ENCODE assay signal across 23 cellular contexts in the genomic region with DNA sequence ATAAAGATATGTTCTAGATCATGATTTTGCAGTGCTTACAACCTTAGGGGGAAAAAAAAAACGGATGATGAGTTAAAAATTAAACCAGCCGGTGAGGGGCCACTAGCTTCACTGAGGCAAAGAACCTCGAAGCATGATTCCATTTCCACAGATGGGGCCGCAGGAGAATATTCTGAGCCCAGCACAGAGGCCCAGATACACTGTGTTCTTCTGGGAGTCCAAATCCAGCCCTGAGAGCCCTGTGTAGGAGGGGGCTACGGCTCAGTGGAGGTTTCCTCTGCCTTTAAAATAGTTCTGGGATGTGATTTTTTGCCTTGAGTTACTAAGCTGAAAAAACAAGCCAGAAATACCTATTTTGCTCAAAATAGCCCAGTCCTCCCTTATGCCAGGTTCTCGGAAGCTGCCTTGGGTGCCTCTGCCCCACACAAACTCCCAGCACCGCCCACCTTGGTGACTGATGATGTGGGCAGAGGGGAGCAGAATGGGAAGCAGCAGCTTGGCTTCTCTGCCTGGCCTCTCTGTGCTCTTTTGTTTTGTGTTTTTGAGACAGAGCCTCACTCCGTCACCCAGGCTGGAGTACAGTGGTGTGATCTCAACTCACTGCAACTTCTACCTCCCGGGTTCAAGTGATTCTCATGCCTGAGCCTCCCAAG.
DNase-seq lines count a peak whose midpoint lies in the region; ATAC-seq, FAIRE-seq and TF ChIP-seq lines count a peak whose summit lies in the region.
"Had no signal": no experiment of that assay in that cellular context is flagged by ENCODE, and none has a peak within 500 bp of the region (broad histone marks: within the 10 kb centered on the region; RNA-seq: fewer than 3 reads in every experiment).

No MANE protein-coding gene starts in this region.

- H3K36me3 ChIP-seq in HEK293 (ENCODE audit: control insufficient read depth in 2 of 2, insufficient read depth in 1 of 2, low read length in 2 of 2): no peaks in the 10 kb centered on the region
- H3K36me3 ChIP-seq: BE2C; BLaER1 treated with 17β-estradiol and CSF1 and Interleukin-3, amounts not matched to agents 10 nM and 100 nM had no signal

- H3K4me3 ChIP-seq in HEK293 (ENCODE audit: low read depth, low read length): no peak overlapping the region
- H3K4me3 ChIP-seq: BLaER1 treated with 17β-estradiol and CSF1 and Interleukin-3, amounts not matched to agents 10 nM and 100 nM; GM23248 had no signal

- no peak for ATAC-seq in activated CD8-positive, alpha-beta memory T cell treated with anti-CD3 and anti-CD28 coated beads, Interleukin-2, amount 10 ng/mL, durations not matched to agents 7 days and 5 days
- ATAC-seq: CD8-positive, alpha-beta T cell; HCT116 had no signal

- H3K4me1 ChIP-seq in HEK293 (ENCODE audit: control insufficient read depth, insufficient read depth, low read length): no peaks in the 10 kb centered on the region
- H3K4me1 ChIP-seq: BE2C, Caco-2 had no signal

- CTCF ChIA-PET in activated CD8-positive, alpha-beta memory T cell treated with anti-CD3 and anti-CD28 coated beads, Interleukin-2, amount 10 ng/mL, durations not matched to agents 7 days and 5 days (lab: Charles Lee): interaction anchor here (0.6 kb wide), 1 partner anchor 85 kb away, joined by 3 read pairs; no protein-coding TSS in a partner anchor
- CTCF ChIA-PET in HEK293 (lab: Yijun Ruan, JAX): no interaction called here

- no peaks in the 10 kb centered on the region for H3K27me3 Mint-ChIP-seq in activated CD8-positive, alpha-beta memory T cell treated with anti-CD3 and anti-CD28 coated beads, Interleukin-2, amount 10 ng/mL, durations not matched to agents 7 days and 5 days

- H3K4me1 Mint-ChIP-seq in activated CD8-positive, alpha-beta memory T cell treated with anti-CD3 and anti-CD28 coated beads, Interleukin-2, amount 10 ng/mL, durations not matched to agents 7 days and 5 days: peaks cover 3% of the 10 kb centered on the region

- H3K9me3 Mint-ChIP-seq in activated CD8-positive, alpha-beta memory T cell treated with anti-CD3 and anti-CD28 coated beads, Interleukin-2, amount 10 ng/mL, durations not matched to agents 7 days and 5 days (ENCODE audit: low read depth): no peaks in the 10 kb centered on the region
- H3K9me3 Mint-ChIP-seq: CD8-positive, alpha-beta T cell; H9; HFFc6 had no signal

- no peak for FAIRE-seq in GM12892 (lab: Jason Lieb, UNC)
- FAIRE-seq: A204.1, G401.6, GM19239 had no signal

- POLR2A ChIA-PET in HEK293 (lab: Yijun Ruan, JAX): no interaction called here

- H3K9me3 ChIP-seq in HEK293 (ENCODE audit: control insufficient read depth, insufficient read depth, low read depth, low read length): no peaks in the 10 kb centered on the region
- H3K9me3 ChIP-seq: BE2C, Caco-2 had no signal

- H3K27ac ChIP-seq in HEK293 (ENCODE audit: extremely low read depth, low read depth, low read length): no peak overlapping the region
- H3K27ac ChIP-seq: 22Rv1; BLaER1 treated with 17β-estradiol and CSF1 and Interleukin-3, amounts not matched to agents 10 nM and 100 nM; GM23248 had no signal

- DNase-seq in activated CD8-positive, alpha-beta memory T cell treated with anti-CD3 and anti-CD28 coated beads, Interleukin-2, amount 10 ng/mL, durations not matched to agents 7 days and 5 days: no peak
- no peak for DNase-seq in activated CD8-positive, alpha-beta memory T cell treated with anti-CD3 and anti-CD28 coated beads for 24 hours
- DNase-seq in inferior parietal cortex (ENCODE audit: extremely low spot score): peak; percentile 12
- DNase-seq in superior temporal gyrus (ENCODE audit: extremely low spot score): peak; percentile 31
- DNase-seq in GM12892 (ENCODE audit: insufficient read length): no peak
- DNase-seq in erythroblast (lab: John Stamatoyannopoulos, UW): no peak
- no peak for DNase-seq in NCI-H510A treated with DMSO at 0.1 percent for 48 hours (lab: John Stamatoyannopoulos, UW)
- DNase-seq: AML-193; BE2C; Caco-2; CD8-positive, alpha-beta T cell; DND-41; GM23248; H9; HFFc6 had no signal

- peak overlapping the region; percentile 14 for H3K27ac Mint-ChIP-seq in activated CD8-positive, alpha-beta memory T cell treated with anti-CD3 and anti-CD28 coated beads, Interleukin-2, amount 10 ng/mL, durations not matched to agents 7 days and 5 days
- H3K27ac Mint-ChIP-seq: CD14-positive monocyte; CD8-positive, alpha-beta T cell; H9; HFFc6 had no signal

- TF ChIP-seq POLR2A in GM12892 (IDR thresholded peaks at IDR 0.05; ENCODE audit: low read depth, low read length): no peak
- no peak for TF ChIP-seq POLR2A in erythroblast (IDR thresholded peaks at IDR 0.05; ENCODE audit: low read length)

- TF ChIP-seq CTCF in HEK293 (tag by site-specific recombination; IDR thresholded peaks at IDR 0.05): no peak

- peaks cover 6% of the 10 kb centered on the region for H3K36me3 Mint-ChIP-seq in activated CD8-positive, alpha-beta memory T cell treated with anti-CD3 and anti-CD28 coated beads, Interleukin-2, amount 10 ng/mL, durations not matched to agents 7 days and 5 days
- H3K36me3 Mint-ChIP-seq: CD14-positive monocyte; CD8-positive, alpha-beta T cell had no signal

- no peak overlapping the region for H3K4me3 Mint-ChIP-seq in activated CD8-positive, alpha-beta memory T cell treated with anti-CD3 and anti-CD28 coated beads, Interleukin-2, amount 10 ng/mL, durations not matched to agents 7 days and 5 days
- H3K4me3 Mint-ChIP-seq: CD14-positive monocyte; CD8-positive, alpha-beta T cell; H9; HFFc6 had no signal

TF ChIP-seq in HEK293, 187 proteins besides CTCF, POLR2A, EP300 and RAD21:
- TF ChIP-seq YY2 (tag by site-specific recombination; IDR thresholded peaks at IDR 0.05) (no peak), ZNF792 (tag by site-specific recombination; IDR thresholded peaks at IDR 0.05) (no peak), ZFHX2 (tag by site-specific recombination; conservative IDR thresholded peaks at IDR 0.05) (0 out of 2 replicates have a peak, but pooled peaks have one; percentile 9)

Comparison
In these comparisons a context has a peak if more than half of its experiments do, and no peak if none do; other contexts are left out.
1. DNase-seq: peak in inferior parietal cortex (single experiment) and superior temporal gyrus (single experiment); none in activated CD8-positive, alpha-beta memory T cell treated with anti-CD3 and anti-CD28 coated beads, Interleukin-2, amount 10 ng/mL, durations not matched to agents 7 days and 5 days (single experiment), activated CD8-positive, alpha-beta memory T cell treated with anti-CD3 and anti-CD28 coated beads for 24 hours (single experiment), GM12892 (single experiment), erythroblast (0 of 2) and NCI-H510A treated with DMSO at 0.1 percent for 48 hours (single experiment).